In genomic region chr5:6675784-6676499, GRCh38 we compare ENCODE assay signal across 2 cellular contexts.
TF ChIP-seq lines count a peak whose summit lies in the region.

No MANE protein-coding gene starts in this region.

TF ChIP-seq in Ishikawa, 13 proteins besides CTCF, POLR2A, EP300 and RAD21:
- TF ChIP-seq FOXM1 (IDR thresholded peaks at IDR 0.05; ENCODE audit: borderline replicate concordance, low read depth) (no peak), NFIC (IDR thresholded peaks at IDR 0.05) (0 out of 2 replicates have a peak, but pooled peaks have one; percentile 26), MAX (IDR thresholded peaks at IDR 0.05) (no peak)
- TF ChIP-seq, protein P1, sequence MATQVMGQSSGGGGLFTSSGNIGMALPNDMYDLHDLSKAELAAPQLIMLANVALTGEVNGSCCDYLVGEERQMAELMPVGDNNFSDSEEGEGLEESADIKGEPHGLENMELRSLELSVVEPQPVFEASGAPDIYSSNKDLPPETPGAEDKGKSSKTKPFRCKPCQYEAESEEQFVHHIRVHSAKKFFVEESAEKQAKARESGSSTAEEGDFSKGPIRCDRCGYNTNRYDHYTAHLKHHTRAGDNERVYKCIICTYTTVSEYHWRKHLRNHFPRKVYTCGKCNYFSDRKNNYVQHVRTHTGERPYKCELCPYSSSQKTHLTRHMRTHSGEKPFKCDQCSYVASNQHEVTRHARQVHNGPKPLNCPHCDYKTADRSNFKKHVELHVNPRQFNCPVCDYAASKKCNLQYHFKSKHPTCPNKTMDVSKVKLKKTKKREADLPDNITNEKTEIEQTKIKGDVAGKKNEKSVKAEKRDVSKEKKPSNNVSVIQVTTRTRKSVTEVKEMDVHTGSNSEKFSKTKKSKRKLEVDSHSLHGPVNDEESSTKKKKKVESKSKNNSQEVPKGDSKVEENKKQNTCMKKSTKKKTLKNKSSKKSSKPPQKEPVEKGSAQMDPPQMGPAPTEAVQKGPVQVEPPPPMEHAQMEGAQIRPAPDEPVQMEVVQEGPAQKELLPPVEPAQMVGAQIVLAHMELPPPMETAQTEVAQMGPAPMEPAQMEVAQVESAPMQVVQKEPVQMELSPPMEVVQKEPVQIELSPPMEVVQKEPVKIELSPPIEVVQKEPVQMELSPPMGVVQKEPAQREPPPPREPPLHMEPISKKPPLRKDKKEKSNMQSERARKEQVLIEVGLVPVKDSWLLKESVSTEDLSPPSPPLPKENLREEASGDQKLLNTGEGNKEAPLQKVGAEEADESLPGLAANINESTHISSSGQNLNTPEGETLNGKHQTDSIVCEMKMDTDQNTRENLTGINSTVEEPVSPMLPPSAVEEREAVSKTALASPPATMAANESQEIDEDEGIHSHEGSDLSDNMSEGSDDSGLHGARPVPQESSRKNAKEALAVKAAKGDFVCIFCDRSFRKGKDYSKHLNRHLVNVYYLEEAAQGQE (IDR thresholded peaks at IDR 0.05; ENCODE audit: low read depth) = no peak

TF ChIP-seq in GM12878, 131 proteins besides CTCF, POLR2A, EP300 and RAD21:
- TF ChIP-seq MTA3 (IDR thresholded peaks at IDR 0.05; ENCODE audit: borderline replicate concordance, low read length) (no peak), YY1 (IDR thresholded peaks at IDR 0.05; ENCODE audit: low read depth, low read length) (0 out of 2 replicates have a peak, but pooled peaks have one; percentile 48), NR2F1 (conservative IDR thresholded peaks at IDR 0.05) (peak; percentile 37; the same call in 1 of the 2 replicates), NFIC (IDR thresholded peaks at IDR 0.05; ENCODE audit: low read depth, low read length) (no peak)
